1 cellular context compared by ENCODE assay signal in the genomic region with DNA sequence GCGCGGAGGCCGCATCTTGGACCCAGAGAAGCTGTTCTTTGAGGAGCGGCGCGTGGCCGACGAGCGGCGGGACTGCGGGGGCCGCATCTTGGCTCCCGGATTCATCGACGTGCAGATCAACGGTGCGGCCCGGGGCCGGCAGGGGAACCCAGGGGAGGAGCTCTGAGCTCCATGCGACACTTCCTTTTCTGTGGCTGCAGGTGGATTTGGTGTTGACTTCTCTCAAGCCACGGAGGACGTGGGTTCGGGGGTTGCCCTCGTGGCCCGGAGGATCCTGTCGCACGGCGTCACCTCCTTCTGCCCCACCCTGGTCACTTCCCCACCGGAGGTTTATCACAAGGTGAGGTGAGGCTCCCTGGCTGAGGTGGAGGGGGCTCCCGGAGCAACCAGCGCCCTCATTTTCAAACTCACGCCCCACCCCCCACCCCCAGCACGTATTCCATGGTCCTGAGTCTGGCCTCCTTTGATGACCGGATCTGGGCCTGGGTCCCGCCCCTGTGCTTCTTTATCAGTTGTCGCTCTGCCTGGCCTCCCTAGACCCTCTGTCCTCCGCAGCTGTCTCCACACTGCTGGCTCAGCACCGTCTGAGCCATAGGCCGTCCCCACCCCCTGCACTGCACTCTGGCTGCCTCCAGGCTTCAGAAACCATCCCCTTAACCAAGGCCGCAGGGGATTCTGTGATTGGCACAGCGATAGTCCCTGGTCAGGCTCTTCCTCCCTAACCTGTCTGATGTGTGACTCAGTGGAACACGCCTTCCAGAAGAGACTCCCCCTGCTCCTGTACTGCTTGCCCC.
A peak's percentile ranks its signal among the peaks of the same experiment; 100 is the strongest.
TF ChIP-seq lines count a peak whose summit lies in the region.

No MANE protein-coding gene starts in this region.

TF ChIP-seq in HepG2, 621 proteins besides CTCF, POLR2A, EP300 and RAD21 (continued from another document and continues in another):
- TF ChIP-seq, protein P1, sequence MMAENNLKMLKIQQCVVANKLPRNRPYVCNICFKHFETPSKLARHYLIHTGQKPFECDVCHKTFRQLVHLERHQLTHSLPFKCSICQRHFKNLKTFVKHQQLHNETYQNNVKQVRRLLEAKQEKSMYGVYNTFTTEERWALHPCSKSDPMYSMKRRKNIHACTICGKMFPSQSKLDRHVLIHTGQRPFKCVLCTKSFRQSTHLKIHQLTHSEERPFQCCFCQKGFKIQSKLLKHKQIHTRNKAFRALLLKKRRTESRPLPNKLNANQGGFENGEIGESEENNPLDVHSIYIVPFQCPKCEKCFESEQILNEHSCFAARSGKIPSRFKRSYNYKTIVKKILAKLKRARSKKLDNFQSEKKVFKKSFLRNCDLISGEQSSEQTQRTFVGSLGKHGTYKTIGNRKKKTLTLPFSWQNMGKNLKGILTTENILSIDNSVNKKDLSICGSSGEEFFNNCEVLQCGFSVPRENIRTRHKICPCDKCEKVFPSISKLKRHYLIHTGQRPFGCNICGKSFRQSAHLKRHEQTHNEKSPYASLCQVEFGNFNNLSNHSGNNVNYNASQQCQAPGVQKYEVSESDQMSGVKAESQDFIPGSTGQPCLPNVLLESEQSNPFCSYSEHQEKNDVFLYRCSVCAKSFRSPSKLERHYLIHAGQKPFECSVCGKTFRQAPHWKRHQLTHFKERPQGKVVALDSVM (CRISPR knock-in tag; IDR thresholded peaks at IDR 0.05) = 0 out of 2 replicates have a peak, but pooled peaks have one; percentile 21
- TF ChIP-seq MZF1 (CRISPR knock-in tag; IDR thresholded peaks at IDR 0.05; ENCODE audit: borderline replicate concordance) = no peak
- 0 out of 2 replicates have a peak, but pooled peaks have one; percentile 9 for TF ChIP-seq ELF3 (CRISPR knock-in tag; IDR thresholded peaks at IDR 0.05)
- TF ChIP-seq, protein P2, sequence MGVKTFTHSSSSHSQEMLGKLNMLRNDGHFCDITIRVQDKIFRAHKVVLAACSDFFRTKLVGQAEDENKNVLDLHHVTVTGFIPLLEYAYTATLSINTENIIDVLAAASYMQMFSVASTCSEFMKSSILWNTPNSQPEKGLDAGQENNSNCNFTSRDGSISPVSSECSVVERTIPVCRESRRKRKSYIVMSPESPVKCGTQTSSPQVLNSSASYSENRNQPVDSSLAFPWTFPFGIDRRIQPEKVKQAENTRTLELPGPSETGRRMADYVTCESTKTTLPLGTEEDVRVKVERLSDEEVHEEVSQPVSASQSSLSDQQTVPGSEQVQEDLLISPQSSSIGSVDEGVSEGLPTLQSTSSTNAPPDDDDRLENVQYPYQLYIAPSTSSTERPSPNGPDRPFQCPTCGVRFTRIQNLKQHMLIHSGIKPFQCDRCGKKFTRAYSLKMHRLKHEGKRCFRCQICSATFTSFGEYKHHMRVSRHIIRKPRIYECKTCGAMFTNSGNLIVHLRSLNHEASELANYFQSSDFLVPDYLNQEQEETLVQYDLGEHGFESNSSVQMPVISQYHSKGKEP (CRISPR knock-in tag; IDR thresholded peaks at IDR 0.05) = no peak
- no peak for TF ChIP-seq NR2C2 (CRISPR knock-in tag; IDR thresholded peaks at IDR 0.05; ENCODE audit: borderline replicate concordance)
- TF ChIP-seq, protein P3, sequence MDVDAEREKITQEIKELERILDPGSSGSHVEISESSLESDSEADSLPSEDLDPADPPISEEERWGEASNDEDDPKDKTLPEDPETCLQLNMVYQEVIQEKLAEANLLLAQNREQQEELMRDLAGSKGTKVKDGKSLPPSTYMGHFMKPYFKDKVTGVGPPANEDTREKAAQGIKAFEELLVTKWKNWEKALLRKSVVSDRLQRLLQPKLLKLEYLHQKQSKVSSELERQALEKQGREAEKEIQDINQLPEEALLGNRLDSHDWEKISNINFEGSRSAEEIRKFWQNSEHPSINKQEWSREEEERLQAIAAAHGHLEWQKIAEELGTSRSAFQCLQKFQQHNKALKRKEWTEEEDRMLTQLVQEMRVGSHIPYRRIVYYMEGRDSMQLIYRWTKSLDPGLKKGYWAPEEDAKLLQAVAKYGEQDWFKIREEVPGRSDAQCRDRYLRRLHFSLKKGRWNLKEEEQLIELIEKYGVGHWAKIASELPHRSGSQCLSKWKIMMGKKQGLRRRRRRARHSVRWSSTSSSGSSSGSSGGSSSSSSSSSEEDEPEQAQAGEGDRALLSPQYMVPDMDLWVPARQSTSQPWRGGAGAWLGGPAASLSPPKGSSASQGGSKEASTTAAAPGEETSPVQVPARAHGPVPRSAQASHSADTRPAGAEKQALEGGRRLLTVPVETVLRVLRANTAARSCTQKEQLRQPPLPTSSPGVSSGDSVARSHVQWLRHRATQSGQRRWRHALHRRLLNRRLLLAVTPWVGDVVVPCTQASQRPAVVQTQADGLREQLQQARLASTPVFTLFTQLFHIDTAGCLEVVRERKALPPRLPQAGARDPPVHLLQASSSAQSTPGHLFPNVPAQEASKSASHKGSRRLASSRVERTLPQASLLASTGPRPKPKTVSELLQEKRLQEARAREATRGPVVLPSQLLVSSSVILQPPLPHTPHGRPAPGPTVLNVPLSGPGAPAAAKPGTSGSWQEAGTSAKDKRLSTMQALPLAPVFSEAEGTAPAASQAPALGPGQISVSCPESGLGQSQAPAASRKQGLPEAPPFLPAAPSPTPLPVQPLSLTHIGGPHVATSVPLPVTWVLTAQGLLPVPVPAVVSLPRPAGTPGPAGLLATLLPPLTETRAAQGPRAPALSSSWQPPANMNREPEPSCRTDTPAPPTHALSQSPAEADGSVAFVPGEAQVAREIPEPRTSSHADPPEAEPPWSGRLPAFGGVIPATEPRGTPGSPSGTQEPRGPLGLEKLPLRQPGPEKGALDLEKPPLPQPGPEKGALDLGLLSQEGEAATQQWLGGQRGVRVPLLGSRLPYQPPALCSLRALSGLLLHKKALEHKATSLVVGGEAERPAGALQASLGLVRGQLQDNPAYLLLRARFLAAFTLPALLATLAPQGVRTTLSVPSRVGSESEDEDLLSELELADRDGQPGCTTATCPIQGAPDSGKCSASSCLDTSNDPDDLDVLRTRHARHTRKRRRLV (CRISPR knock-in tag; IDR thresholded peaks at IDR 0.05) = no peak
- TF ChIP-seq ZNF724P (CRISPR knock-in tag; IDR thresholded peaks at IDR 0.05; ENCODE audit: borderline replicate concordance) = no peak
- TF ChIP-seq KLF11 (CRISPR knock-in tag; IDR thresholded peaks at IDR 0.05) = no peak
- no peak for TF ChIP-seq ZNF766 (CRISPR knock-in tag; IDR thresholded peaks at IDR 0.05; ENCODE audit: borderline replicate concordance)
- no peak for TF ChIP-seq MXI1 (IDR thresholded peaks at IDR 0.05; ENCODE audit: borderline replicate concordance, low read depth, low read length)
- TF ChIP-seq TBX2 (CRISPR knock-in tag; IDR thresholded peaks at IDR 0.05; ENCODE audit: borderline replicate concordance) = peak; percentile 50; the same call in 1 of the 2 replicates
- no peak for TF ChIP-seq ATM (IDR thresholded peaks at IDR 0.05; ENCODE audit: borderline replicate concordance)
- no peak for TF ChIP-seq ZNF44 (CRISPR knock-in tag; IDR thresholded peaks at IDR 0.05)
- no peak for TF ChIP-seq RELA (CRISPR knock-in tag; IDR thresholded peaks at IDR 0.05)
- no peak for TF ChIP-seq DMAP1 (CRISPR knock-in tag; IDR thresholded peaks at IDR 0.05)
- TF ChIP-seq, protein P4, sequence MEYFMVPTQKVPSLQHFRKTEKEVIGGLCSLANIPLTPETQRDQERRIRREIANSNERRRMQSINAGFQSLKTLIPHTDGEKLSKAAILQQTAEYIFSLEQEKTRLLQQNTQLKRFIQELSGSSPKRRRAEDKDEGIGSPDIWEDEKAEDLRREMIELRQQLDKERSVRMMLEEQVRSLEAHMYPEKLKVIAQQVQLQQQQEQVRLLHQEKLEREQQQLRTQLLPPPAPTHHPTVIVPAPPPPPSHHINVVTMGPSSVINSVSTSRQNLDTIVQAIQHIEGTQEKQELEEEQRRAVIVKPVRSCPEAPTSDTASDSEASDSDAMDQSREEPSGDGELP (IDR thresholded peaks at IDR 0.05; ENCODE audit: borderline replicate concordance, low read depth) = peak; percentile 52; the same call in 1 of the 2 replicates
- no peak for TF ChIP-seq ZNF333 (CRISPR knock-in tag; IDR thresholded peaks at IDR 0.05; ENCODE audit: borderline replicate concordance)
- no peak for TF ChIP-seq SP1 (IDR thresholded peaks at IDR 0.05)
- no peak for TF ChIP-seq SP1 (CRISPR knock-in tag; IDR thresholded peaks at IDR 0.05)
- TF ChIP-seq KDM4B (CRISPR knock-in tag; IDR thresholded peaks at IDR 0.05) = no peak
- no peak for TF ChIP-seq RBAK (CRISPR knock-in tag; IDR thresholded peaks at IDR 0.05)
- TF ChIP-seq, protein P5, sequence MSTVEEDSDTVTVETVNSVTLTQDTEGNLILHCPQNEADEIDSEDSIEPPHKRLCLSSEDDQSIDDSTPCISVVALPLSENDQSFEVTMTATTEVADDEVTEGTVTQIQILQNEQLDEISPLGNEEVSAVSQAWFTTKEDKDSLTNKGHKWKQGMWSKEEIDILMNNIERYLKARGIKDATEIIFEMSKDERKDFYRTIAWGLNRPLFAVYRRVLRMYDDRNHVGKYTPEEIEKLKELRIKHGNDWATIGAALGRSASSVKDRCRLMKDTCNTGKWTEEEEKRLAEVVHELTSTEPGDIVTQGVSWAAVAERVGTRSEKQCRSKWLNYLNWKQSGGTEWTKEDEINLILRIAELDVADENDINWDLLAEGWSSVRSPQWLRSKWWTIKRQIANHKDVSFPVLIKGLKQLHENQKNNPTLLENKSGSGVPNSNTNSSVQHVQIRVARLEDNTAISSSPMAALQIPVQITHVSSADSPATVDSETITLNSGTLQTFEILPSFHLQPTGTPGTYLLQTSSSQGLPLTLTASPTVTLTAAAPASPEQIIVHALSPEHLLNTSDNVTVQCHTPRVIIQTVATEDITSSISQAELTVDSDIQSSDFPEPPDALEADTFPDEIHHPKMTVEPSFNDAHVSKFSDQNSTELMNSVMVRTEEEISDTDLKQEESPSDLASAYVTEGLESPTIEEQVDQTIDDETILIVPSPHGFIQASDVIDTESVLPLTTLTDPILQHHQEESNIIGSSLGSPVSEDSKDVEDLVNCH (CRISPR knock-in tag; IDR thresholded peaks at IDR 0.05) = no peak
- TF ChIP-seq HMG20A (CRISPR knock-in tag; IDR thresholded peaks at IDR 0.05; ENCODE audit: borderline replicate concordance) = no peak
- no peak for TF ChIP-seq CHD2 (IDR thresholded peaks at IDR 0.05; ENCODE audit: low read depth, low read length)
- TF ChIP-seq ZNF562 (CRISPR knock-in tag; IDR thresholded peaks at IDR 0.05; ENCODE audit: borderline replicate concordance) = no peak
- TF ChIP-seq SRSF9 (IDR thresholded peaks at IDR 0.05; ENCODE audit: borderline replicate concordance, insufficient read depth, low read depth, low read length, poor library complexity, severe bottlenecking) = no peak
- TF ChIP-seq CCDC6 (CRISPR knock-in tag; IDR thresholded peaks at IDR 0.05) = no peak
- no peak for TF ChIP-seq ZNF331 (CRISPR knock-in tag; IDR thresholded peaks at IDR 0.05)
- TF ChIP-seq RFX1 (IDR thresholded peaks at IDR 0.05) = no peak
- TF ChIP-seq ZNF20 (CRISPR knock-in tag; IDR thresholded peaks at IDR 0.05) = no peak
- no peak for TF ChIP-seq EHMT2 (IDR thresholded peaks at IDR 0.05; ENCODE audit: borderline replicate concordance, low read depth, low read length)
- no peak for TF ChIP-seq ZBTB8A (CRISPR knock-in tag; IDR thresholded peaks at IDR 0.05; ENCODE audit: borderline replicate concordance, low read depth)
- TF ChIP-seq, protein P6, sequence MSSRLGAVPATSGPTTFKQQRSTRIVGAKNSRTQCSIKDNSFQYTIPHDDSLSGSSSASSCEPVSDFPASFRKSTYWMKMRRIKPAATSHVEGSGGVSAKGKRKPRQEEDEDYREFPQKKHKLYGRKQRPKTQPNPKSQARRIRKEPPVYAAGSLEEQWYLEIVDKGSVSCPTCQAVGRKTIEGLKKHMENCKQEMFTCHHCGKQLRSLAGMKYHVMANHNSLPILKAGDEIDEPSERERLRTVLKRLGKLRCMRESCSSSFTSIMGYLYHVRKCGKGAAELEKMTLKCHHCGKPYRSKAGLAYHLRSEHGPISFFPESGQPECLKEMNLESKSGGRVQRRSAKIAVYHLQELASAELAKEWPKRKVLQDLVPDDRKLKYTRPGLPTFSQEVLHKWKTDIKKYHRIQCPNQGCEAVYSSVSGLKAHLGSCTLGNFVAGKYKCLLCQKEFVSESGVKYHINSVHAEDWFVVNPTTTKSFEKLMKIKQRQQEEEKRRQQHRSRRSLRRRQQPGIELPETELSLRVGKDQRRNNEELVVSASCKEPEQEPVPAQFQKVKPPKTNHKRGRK (CRISPR knock-in tag; IDR thresholded peaks at IDR 0.05) = 0 out of 2 replicates have a peak, but pooled peaks have one; percentile 37
- TF ChIP-seq, protein P7, sequence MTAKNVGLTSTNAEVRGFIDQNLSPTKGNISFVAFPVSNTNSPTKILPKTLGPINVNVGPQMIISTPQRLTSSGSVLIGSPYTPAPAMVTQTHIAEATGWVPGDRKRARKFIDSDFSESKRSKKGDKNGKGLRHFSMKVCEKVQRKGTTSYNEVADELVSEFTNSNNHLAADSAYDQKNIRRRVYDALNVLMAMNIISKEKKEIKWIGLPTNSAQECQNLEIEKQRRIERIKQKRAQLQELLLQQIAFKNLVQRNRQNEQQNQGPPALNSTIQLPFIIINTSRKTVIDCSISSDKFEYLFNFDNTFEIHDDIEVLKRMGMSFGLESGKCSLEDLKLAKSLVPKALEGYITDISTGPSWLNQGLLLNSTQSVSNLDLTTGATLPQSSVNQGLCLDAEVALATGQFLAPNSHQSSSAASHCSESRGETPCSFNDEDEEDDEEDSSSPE (CRISPR knock-in tag; IDR thresholded peaks at IDR 0.05) = no peak
- no peak for TF ChIP-seq CBX2 (IDR thresholded peaks at IDR 0.05; ENCODE audit: low read depth, low read length)
- no peak for TF ChIP-seq CBX2 (CRISPR knock-in tag; IDR thresholded peaks at IDR 0.05; ENCODE audit: low read depth)
- TF ChIP-seq, protein P8, sequence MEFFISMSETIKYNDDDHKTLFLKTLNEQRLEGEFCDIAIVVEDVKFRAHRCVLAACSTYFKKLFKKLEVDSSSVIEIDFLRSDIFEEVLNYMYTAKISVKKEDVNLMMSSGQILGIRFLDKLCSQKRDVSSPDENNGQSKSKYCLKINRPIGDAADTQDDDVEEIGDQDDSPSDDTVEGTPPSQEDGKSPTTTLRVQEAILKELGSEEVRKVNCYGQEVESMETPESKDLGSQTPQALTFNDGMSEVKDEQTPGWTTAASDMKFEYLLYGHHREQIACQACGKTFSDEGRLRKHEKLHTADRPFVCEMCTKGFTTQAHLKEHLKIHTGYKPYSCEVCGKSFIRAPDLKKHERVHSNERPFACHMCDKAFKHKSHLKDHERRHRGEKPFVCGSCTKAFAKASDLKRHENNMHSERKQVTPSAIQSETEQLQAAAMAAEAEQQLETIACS (CRISPR knock-in tag; IDR thresholded peaks at IDR 0.05) = no peak
- no peak for TF ChIP-seq KLF6 (CRISPR knock-in tag; IDR thresholded peaks at IDR 0.05)
- TF ChIP-seq ZSCAN20 (CRISPR knock-in tag; IDR thresholded peaks at IDR 0.05; ENCODE audit: borderline replicate concordance) = no peak; the same call in 1 of the 2 replicates
